ENCODE assay signal across 1 cellular context in the genomic region with DNA sequence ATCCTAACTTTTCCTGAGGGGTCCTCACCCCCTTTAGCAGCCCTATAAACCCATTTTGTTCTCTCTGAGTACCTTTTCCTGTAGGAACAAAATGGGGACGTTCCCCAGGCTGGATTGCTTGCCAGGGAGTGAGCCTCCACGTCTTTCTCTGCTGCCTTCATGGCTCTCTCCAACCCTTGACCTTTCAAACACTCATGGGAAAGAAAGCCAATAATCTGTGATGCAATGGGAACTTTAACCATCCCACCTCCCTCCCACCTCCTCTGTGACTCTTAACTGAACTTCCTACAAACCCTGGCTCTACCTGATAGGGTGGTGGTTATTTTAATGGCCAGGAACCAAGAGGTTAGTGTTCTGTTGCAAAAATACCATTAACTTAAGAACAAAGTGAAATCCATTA.
A peak's percentile ranks its signal among the peaks of the same experiment; 100 is the strongest.
TF ChIP-seq lines count a peak whose summit lies in the region.

No MANE protein-coding gene starts in this region.

TF ChIP-seq in HepG2, 621 proteins besides CTCF, POLR2A, EP300 and RAD21 (continued from another document and continues in another):
- TF ChIP-seq, protein P1, sequence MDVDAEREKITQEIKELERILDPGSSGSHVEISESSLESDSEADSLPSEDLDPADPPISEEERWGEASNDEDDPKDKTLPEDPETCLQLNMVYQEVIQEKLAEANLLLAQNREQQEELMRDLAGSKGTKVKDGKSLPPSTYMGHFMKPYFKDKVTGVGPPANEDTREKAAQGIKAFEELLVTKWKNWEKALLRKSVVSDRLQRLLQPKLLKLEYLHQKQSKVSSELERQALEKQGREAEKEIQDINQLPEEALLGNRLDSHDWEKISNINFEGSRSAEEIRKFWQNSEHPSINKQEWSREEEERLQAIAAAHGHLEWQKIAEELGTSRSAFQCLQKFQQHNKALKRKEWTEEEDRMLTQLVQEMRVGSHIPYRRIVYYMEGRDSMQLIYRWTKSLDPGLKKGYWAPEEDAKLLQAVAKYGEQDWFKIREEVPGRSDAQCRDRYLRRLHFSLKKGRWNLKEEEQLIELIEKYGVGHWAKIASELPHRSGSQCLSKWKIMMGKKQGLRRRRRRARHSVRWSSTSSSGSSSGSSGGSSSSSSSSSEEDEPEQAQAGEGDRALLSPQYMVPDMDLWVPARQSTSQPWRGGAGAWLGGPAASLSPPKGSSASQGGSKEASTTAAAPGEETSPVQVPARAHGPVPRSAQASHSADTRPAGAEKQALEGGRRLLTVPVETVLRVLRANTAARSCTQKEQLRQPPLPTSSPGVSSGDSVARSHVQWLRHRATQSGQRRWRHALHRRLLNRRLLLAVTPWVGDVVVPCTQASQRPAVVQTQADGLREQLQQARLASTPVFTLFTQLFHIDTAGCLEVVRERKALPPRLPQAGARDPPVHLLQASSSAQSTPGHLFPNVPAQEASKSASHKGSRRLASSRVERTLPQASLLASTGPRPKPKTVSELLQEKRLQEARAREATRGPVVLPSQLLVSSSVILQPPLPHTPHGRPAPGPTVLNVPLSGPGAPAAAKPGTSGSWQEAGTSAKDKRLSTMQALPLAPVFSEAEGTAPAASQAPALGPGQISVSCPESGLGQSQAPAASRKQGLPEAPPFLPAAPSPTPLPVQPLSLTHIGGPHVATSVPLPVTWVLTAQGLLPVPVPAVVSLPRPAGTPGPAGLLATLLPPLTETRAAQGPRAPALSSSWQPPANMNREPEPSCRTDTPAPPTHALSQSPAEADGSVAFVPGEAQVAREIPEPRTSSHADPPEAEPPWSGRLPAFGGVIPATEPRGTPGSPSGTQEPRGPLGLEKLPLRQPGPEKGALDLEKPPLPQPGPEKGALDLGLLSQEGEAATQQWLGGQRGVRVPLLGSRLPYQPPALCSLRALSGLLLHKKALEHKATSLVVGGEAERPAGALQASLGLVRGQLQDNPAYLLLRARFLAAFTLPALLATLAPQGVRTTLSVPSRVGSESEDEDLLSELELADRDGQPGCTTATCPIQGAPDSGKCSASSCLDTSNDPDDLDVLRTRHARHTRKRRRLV (CRISPR knock-in tag; IDR thresholded peaks at IDR 0.05), result no peak
- TF ChIP-seq CBFB (CRISPR knock-in tag; IDR thresholded peaks at IDR 0.05), result no peak
- TF ChIP-seq ZNF143 (CRISPR knock-in tag; IDR thresholded peaks at IDR 0.05), result peak; percentile 73
- TF ChIP-seq ATF7-NPFF (CRISPR knock-in tag; IDR thresholded peaks at IDR 0.05; ENCODE audit: low read depth), result no peak
- TF ChIP-seq ZNF253 (CRISPR knock-in tag; IDR thresholded peaks at IDR 0.05; ENCODE audit: borderline replicate concordance), result no peak
- TF ChIP-seq CHD2 (IDR thresholded peaks at IDR 0.05; ENCODE audit: low read depth, low read length), result no peak
- TF ChIP-seq, protein P2, sequence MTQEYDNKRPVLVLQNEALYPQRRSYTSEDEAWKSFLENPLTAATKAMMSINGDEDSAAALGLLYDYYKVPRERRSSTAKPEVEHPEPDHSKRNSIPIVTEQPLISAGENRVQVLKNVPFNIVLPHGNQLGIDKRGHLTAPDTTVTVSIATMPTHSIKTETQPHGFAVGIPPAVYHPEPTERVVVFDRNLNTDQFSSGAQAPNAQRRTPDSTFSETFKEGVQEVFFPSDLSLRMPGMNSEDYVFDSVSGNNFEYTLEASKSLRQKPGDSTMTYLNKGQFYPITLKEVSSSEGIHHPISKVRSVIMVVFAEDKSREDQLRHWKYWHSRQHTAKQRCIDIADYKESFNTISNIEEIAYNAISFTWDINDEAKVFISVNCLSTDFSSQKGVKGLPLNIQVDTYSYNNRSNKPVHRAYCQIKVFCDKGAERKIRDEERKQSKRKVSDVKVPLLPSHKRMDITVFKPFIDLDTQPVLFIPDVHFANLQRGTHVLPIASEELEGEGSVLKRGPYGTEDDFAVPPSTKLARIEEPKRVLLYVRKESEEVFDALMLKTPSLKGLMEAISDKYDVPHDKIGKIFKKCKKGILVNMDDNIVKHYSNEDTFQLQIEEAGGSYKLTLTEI (CRISPR knock-in tag; conservative IDR thresholded peaks at IDR 0.05), result no peak
- TF ChIP-seq SP1 (IDR thresholded peaks at IDR 0.05), result no peak
- no peak for TF ChIP-seq SP1 (CRISPR knock-in tag; IDR thresholded peaks at IDR 0.05)
- TF ChIP-seq ARID2 (CRISPR knock-in tag; IDR thresholded peaks at IDR 0.05; ENCODE audit: borderline replicate concordance), result no peak
- TF ChIP-seq, protein P3, sequence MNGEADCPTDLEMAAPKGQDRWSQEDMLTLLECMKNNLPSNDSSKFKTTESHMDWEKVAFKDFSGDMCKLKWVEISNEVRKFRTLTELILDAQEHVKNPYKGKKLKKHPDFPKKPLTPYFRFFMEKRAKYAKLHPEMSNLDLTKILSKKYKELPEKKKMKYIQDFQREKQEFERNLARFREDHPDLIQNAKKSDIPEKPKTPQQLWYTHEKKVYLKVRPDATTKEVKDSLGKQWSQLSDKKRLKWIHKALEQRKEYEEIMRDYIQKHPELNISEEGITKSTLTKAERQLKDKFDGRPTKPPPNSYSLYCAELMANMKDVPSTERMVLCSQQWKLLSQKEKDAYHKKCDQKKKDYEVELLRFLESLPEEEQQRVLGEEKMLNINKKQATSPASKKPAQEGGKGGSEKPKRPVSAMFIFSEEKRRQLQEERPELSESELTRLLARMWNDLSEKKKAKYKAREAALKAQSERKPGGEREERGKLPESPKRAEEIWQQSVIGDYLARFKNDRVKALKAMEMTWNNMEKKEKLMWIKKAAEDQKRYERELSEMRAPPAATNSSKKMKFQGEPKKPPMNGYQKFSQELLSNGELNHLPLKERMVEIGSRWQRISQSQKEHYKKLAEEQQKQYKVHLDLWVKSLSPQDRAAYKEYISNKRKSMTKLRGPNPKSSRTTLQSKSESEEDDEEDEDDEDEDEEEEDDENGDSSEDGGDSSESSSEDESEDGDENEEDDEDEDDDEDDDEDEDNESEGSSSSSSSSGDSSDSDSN (CRISPR knock-in tag; IDR thresholded peaks at IDR 0.05), result no peak
- TF ChIP-seq BRCA1 (CRISPR knock-in tag; IDR thresholded peaks at IDR 0.05), result no peak
- TF ChIP-seq ZNF720 (CRISPR knock-in tag; IDR thresholded peaks at IDR 0.05), result no peak
- TF ChIP-seq MAFK (conservative IDR thresholded peaks at IDR 0.05 in 1 of 2, IDR thresholded peaks at IDR 0.05 in 1 of 2; ENCODE audit: low read length in 2 of 2), result no peak
- peak; percentile 40; the same call in 1 of the 2 replicates for TF ChIP-seq REPIN1 (CRISPR knock-in tag; IDR thresholded peaks at IDR 0.05; ENCODE audit: borderline replicate concordance, low read depth)
- TF ChIP-seq PITX1 (CRISPR knock-in tag; IDR thresholded peaks at IDR 0.05), result no peak
- TF ChIP-seq KLF9 (CRISPR knock-in tag; IDR thresholded peaks at IDR 0.05; ENCODE audit: low read depth), result no peak
- TF ChIP-seq, protein P4, sequence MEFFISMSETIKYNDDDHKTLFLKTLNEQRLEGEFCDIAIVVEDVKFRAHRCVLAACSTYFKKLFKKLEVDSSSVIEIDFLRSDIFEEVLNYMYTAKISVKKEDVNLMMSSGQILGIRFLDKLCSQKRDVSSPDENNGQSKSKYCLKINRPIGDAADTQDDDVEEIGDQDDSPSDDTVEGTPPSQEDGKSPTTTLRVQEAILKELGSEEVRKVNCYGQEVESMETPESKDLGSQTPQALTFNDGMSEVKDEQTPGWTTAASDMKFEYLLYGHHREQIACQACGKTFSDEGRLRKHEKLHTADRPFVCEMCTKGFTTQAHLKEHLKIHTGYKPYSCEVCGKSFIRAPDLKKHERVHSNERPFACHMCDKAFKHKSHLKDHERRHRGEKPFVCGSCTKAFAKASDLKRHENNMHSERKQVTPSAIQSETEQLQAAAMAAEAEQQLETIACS (CRISPR knock-in tag; IDR thresholded peaks at IDR 0.05), result no peak
- peak; percentile 54; the same call in 1 of the 2 replicates for TF ChIP-seq MIER3 (CRISPR knock-in tag; IDR thresholded peaks at IDR 0.05; ENCODE audit: borderline replicate concordance)
- TF ChIP-seq ATF1 (CRISPR knock-in tag; IDR thresholded peaks at IDR 0.05), result no peak
- TF ChIP-seq ZNF878 (CRISPR knock-in tag; IDR thresholded peaks at IDR 0.05), result no peak
- TF ChIP-seq, protein P5, sequence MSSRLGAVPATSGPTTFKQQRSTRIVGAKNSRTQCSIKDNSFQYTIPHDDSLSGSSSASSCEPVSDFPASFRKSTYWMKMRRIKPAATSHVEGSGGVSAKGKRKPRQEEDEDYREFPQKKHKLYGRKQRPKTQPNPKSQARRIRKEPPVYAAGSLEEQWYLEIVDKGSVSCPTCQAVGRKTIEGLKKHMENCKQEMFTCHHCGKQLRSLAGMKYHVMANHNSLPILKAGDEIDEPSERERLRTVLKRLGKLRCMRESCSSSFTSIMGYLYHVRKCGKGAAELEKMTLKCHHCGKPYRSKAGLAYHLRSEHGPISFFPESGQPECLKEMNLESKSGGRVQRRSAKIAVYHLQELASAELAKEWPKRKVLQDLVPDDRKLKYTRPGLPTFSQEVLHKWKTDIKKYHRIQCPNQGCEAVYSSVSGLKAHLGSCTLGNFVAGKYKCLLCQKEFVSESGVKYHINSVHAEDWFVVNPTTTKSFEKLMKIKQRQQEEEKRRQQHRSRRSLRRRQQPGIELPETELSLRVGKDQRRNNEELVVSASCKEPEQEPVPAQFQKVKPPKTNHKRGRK (CRISPR knock-in tag; IDR thresholded peaks at IDR 0.05), result no peak
- no peak for TF ChIP-seq ZNF180 (CRISPR knock-in tag; IDR thresholded peaks at IDR 0.05; ENCODE audit: borderline replicate concordance, low read depth)
- TF ChIP-seq ISX (CRISPR knock-in tag; conservative IDR thresholded peaks at IDR 0.05), result no peak
- no peak for TF ChIP-seq ZNF546 (CRISPR knock-in tag; conservative IDR thresholded peaks at IDR 0.05)
- no peak for TF ChIP-seq NCOA5 (CRISPR knock-in tag; IDR thresholded peaks at IDR 0.05)
- TF ChIP-seq ZNF282 (IDR thresholded peaks at IDR 0.05; ENCODE audit: partially characterized antibody), result no peak
- TF ChIP-seq ZFAT (CRISPR knock-in tag; conservative IDR thresholded peaks at IDR 0.05), result no peak
- TF ChIP-seq GPN1 (CRISPR knock-in tag; IDR thresholded peaks at IDR 0.05; ENCODE audit: borderline replicate concordance), result no peak
- TF ChIP-seq SMAD3 (CRISPR knock-in tag; IDR thresholded peaks at IDR 0.05), result no peak
- TF ChIP-seq, protein P6, sequence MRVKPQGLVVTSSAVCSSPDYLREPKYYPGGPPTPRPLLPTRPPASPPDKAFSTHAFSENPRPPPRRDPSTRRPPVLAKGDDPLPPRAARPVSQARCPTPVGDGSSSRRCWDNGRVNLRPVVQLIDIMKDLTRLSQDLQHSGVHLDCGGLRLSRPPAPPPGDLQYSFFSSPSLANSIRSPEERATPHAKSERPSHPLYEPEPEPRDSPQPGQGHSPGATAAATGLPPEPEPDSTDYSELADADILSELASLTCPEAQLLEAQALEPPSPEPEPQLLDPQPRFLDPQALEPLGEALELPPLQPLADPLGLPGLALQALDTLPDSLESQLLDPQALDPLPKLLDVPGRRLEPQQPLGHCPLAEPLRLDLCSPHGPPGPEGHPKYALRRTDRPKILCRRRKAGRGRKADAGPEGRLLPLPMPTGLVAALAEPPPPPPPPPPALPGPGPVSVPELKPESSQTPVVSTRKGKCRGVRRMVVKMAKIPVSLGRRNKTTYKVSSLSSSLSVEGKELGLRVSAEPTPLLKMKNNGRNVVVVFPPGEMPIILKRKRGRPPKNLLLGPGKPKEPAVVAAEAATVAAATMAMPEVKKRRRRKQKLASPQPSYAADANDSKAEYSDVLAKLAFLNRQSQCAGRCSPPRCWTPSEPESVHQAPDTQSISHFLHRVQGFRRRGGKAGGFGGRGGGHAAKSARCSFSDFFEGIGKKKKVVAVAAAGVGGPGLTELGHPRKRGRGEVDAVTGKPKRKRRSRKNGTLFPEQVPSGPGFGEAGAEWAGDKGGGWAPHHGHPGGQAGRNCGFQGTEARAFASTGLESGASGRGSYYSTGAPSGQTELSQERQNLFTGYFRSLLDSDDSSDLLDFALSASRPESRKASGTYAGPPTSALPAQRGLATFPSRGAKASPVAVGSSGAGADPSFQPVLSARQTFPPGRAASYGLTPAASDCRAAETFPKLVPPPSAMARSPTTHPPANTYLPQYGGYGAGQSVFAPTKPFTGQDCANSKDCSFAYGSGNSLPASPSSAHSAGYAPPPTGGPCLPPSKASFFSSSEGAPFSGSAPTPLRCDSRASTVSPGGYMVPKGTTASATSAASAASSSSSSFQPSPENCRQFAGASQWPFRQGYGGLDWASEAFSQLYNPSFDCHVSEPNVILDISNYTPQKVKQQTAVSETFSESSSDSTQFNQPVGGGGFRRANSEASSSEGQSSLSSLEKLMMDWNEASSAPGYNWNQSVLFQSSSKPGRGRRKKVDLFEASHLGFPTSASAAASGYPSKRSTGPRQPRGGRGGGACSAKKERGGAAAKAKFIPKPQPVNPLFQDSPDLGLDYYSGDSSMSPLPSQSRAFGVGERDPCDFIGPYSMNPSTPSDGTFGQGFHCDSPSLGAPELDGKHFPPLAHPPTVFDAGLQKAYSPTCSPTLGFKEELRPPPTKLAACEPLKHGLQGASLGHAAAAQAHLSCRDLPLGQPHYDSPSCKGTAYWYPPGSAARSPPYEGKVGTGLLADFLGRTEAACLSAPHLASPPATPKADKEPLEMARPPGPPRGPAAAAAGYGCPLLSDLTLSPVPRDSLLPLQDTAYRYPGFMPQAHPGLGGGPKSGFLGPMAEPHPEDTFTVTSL (CRISPR knock-in tag; IDR thresholded peaks at IDR 0.05; ENCODE audit: borderline replicate concordance), result no peak
- TF ChIP-seq NFKBIZ (CRISPR knock-in tag; IDR thresholded peaks at IDR 0.05), result no peak
- TF ChIP-seq ZNF367 (CRISPR knock-in tag; IDR thresholded peaks at IDR 0.05; ENCODE audit: borderline replicate concordance), result no peak
- TF ChIP-seq NFIB (CRISPR knock-in tag; IDR thresholded peaks at IDR 0.05; ENCODE audit: borderline replicate concordance), result no peak
- TF ChIP-seq, protein P7, sequence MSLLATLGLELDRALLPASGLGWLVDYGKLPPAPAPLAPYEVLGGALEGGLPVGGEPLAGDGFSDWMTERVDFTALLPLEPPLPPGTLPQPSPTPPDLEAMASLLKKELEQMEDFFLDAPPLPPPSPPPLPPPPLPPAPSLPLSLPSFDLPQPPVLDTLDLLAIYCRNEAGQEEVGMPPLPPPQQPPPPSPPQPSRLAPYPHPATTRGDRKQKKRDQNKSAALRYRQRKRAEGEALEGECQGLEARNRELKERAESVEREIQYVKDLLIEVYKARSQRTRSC (CRISPR knock-in tag; IDR thresholded peaks at IDR 0.05; ENCODE audit: low read depth), result no peak
- TF ChIP-seq ZNF30 (CRISPR knock-in tag; IDR thresholded peaks at IDR 0.05), result no peak
- no peak for TF ChIP-seq ZNF382 (CRISPR knock-in tag; IDR thresholded peaks at IDR 0.05; ENCODE audit: borderline replicate concordance)
- TF ChIP-seq, protein P8, sequence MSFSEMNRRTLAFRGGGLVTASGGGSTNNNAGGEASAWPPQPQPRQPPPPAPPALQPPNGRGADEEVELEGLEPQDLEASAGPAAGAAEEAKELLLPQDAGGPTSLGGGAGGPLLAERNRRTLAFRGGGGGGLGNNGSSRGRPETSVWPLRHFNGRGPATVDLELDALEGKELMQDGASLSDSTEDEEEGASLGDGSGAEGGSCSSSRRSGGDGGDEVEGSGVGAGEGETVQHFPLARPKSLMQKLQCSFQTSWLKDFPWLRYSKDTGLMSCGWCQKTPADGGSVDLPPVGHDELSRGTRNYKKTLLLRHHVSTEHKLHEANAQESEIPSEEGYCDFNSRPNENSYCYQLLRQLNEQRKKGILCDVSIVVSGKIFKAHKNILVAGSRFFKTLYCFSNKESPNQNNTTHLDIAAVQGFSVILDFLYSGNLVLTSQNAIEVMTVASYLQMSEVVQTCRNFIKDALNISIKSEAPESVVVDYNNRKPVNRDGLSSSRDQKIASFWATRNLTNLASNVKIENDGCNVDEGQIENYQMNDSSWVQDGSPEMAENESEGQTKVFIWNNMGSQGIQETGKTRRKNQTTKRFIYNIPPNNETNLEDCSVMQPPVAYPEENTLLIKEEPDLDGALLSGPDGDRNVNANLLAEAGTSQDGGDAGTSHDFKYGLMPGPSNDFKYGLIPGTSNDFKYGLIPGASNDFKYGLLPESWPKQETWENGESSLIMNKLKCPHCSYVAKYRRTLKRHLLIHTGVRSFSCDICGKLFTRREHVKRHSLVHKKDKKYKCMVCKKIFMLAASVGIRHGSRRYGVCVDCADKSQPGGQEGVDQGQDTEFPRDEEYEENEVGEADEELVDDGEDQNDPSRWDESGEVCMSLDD (CRISPR knock-in tag; IDR thresholded peaks at IDR 0.05; ENCODE audit: borderline replicate concordance), result no peak
- TF ChIP-seq FOXK1 (CRISPR knock-in tag; IDR thresholded peaks at IDR 0.05; ENCODE audit: borderline replicate concordance, low read depth), result peak; percentile 44; the same call in 1 of the 2 replicates
- no peak for TF ChIP-seq ZNF773 (CRISPR knock-in tag; IDR thresholded peaks at IDR 0.05; ENCODE audit: borderline replicate concordance)
